23 cellular contexts compared by ENCODE assay signal in genomic region chr9:106127771-106128170, GRCh38.
"Had no signal": no experiment of that assay in that cellular context is flagged by ENCODE, and none has a peak within 500 bp of the region (broad histone marks: within the 10 kb centered on the region; RNA-seq: fewer than 3 reads in every experiment).

No MANE protein-coding gene starts in this region.

- ATAC-seq: effector memory CD8-positive, alpha-beta T cell; left lobe of liver; mucosa of descending colon; natural killer cell treated with Interleukin-12 subunit alpha and Interleukin-12 subunit beta and Interleukin-15 and Interleukin-18, amount 100 ng/mL, for 72 hours; pancreas; sciatic nerve had no signal

- DNase-seq: dermis blood vessel endothelial cell; effector memory CD8-positive, alpha-beta T cell; hypothalamus; immature natural killer cell; mesenchymal stem cell; mucosa of descending colon; naive B cell; pancreas; stimulated activated CD4-positive, alpha-beta T cell treated with anti-CD3 and anti-CD28 coated beads, Interleukin-12 subunit alpha, Interleukin-12 subunit beta, amount 100 ng/mL, for 4 hours; stimulated activated CD4-positive, alpha-beta T cell treated with anti-CD3 and anti-CD28 coated beads, Interleukin-1b, Interleukin-23, amount 100 ng/mL, for 48 hours; stimulated activated CD4-positive, alpha-beta T cell treated with anti-CD3 and anti-CD28 coated beads, Interleukin-4, amount 100 ng/mL, for 1 hour; stimulated activated CD8-positive, alpha-beta memory T cell treated with anti-CD3 and anti-CD28 coated beads, Interleukin-4, amount 100 ng/mL, for 48 hours; stimulated activated naive CD4-positive, alpha-beta T cell; stomach; substantia nigra; testis; tibial artery had no signal

- H3K4me3 ChIP-seq: coronary artery, lung, mucosa of descending colon, pancreas, smooth muscle cell, stomach, testis, tibial artery had no signal
